ENCODE assay signal across 22 cellular contexts in genomic region chr14:68701001-68701741, GRCh38.
DNase-seq lines count a peak whose midpoint lies in the region; ATAC-seq and TF ChIP-seq lines count a peak whose summit lies in the region.
"Had no signal": no experiment of that assay in that cellular context is flagged by ENCODE, and none has a peak within 500 bp of the region (broad histone marks: within the 10 kb centered on the region; RNA-seq: fewer than 3 reads in every experiment).

No MANE protein-coding gene starts in this region.

- H3K9me3 Mint-ChIP-seq in activated naive CD4-positive, alpha-beta T cell treated with anti-CD3 and anti-CD28 coated beads, Interleukin-2, amount 10 ng/mL, durations not matched to agents 7 days and 5 days = no peaks in the 10 kb centered on the region
- no peaks in the 10 kb centered on the region for H3K9me3 Mint-ChIP-seq in chondrocyte (ENCODE audit: low read depth)
- H3K9me3 Mint-ChIP-seq in neural crest cell = peaks cover 10% of the 10 kb centered on the region
- peaks cover 6 to 12% (median 7%) of the 10 kb centered on the region in 3 donors for H3K9me3 Mint-ChIP-seq in T-cell

- H3K27ac ChIP-seq in vagina (peak overlapping the region; percentile 9), caudate nucleus (ENCODE audit: low read depth, low read length) (no peak overlapping the region)
- H3K27ac ChIP-seq: GM23248 had no signal

- H3K4me3 Mint-ChIP-seq in activated naive CD4-positive, alpha-beta T cell treated with anti-CD3 and anti-CD28 coated beads, Interleukin-2, amount 10 ng/mL, durations not matched to agents 7 days and 5 days = no peak overlapping the region
- H3K4me3 Mint-ChIP-seq in chondrocyte (ENCODE audit: unreplicated experiment) = no peak overlapping the region
- H3K4me3 Mint-ChIP-seq in neural crest cell = no peak overlapping the region
- no peak overlapping the region for H3K4me3 Mint-ChIP-seq in T-cell
- H3K4me3 Mint-ChIP-seq: CD4-positive, alpha-beta T cell had no signal

- POLR2A ChIA-PET in T-cell (lab: Charles Lee) = no interaction called here

- H3K4me1 ChIP-seq in vagina = peaks cover 37% of the 10 kb centered on the region
- H3K4me1 ChIP-seq: BE2C, HAP-1 had no signal

- no peak overlapping the region for H3K4me3 ChIP-seq in vagina
- H3K4me3 ChIP-seq: GM12878, GM23248, HAP-1 had no signal

- CTCF ChIA-PET in activated naive CD4-positive, alpha-beta T cell treated with anti-CD3 and anti-CD28 coated beads, Interleukin-2, amount 10 ng/mL, durations not matched to agents 7 days and 5 days (lab: Charles Lee) = interaction anchor here (0.7 to 1.0 kb wide), 2 partner anchors 21 to 88 kb away, joined by 3 to 4 read pairs; no protein-coding TSS in a partner anchor
- CTCF ChIA-PET in T-cell (lab: Charles Lee) = no interaction called here

- no peak for TF ChIP-seq POLR2A in vagina (IDR thresholded peaks at IDR 0.05)

- peaks cover 14% of the 10 kb centered on the region for H3K27me3 Mint-ChIP-seq in activated naive CD4-positive, alpha-beta T cell treated with anti-CD3 and anti-CD28 coated beads, Interleukin-2, amount 10 ng/mL, durations not matched to agents 7 days and 5 days
- no peaks in the 10 kb centered on the region for H3K27me3 Mint-ChIP-seq in chondrocyte (ENCODE audit: low read depth)
- no peaks in the 10 kb centered on the region for H3K27me3 Mint-ChIP-seq in neural crest cell (ENCODE audit: low read depth)
- no peaks in the 10 kb centered on the region for H3K27me3 Mint-ChIP-seq in T-cell
- H3K27me3 Mint-ChIP-seq: CD4-positive, alpha-beta T cell had no signal

- H3K9me3 ChIP-seq in vagina = no peaks in the 10 kb centered on the region
- H3K9me3 ChIP-seq: BE2C, HAP-1 had no signal

- no peaks in the 10 kb centered on the region for H3K36me3 ChIP-seq in vagina
- H3K36me3 ChIP-seq: BE2C, HAP-1 had no signal

- H3K36me3 Mint-ChIP-seq in activated naive CD4-positive, alpha-beta T cell treated with anti-CD3 and anti-CD28 coated beads, Interleukin-2, amount 10 ng/mL, durations not matched to agents 7 days and 5 days = no peaks in the 10 kb centered on the region
- H3K36me3 Mint-ChIP-seq in chondrocyte (ENCODE audit: low read depth) = no peaks in the 10 kb centered on the region
- H3K36me3 Mint-ChIP-seq in neural crest cell (ENCODE audit: low read depth) = peaks cover 3% of the 10 kb centered on the region
- peaks cover 5% of the 10 kb centered on the region for H3K36me3 Mint-ChIP-seq in T-cell

- no peak for ATAC-seq in T-cell (replicated peaks in 1 of 4)
- ATAC-seq: GM12878 had no signal

- peak; percentile 3 for DNase-seq in activated naive CD4-positive, alpha-beta T cell treated with anti-CD3 and anti-CD28 coated beads, Interleukin-2, amount 10 ng/mL, durations not matched to agents 7 days and 5 days
- DNase-seq in activated naive CD4-positive, alpha-beta T cell (lab: John Stamatoyannopoulos, UW) = no peak
- DNase-seq in chondrocyte (ENCODE audit: low spot score) (peak; percentile 10), neural crest cell (ENCODE audit: low read depth, low spot score) (no peak), vagina (ENCODE audit: extremely low spot score in 2 of 2) (no peak), T-cell (no peak), NCI-H226 (no peak), caudate nucleus (lab: John Stamatoyannopoulos, UW) (no peak)
- DNase-seq: 8988T; BE2C; CD4-positive, alpha-beta T cell; DMS153; GF-D8; GM23248; NCI-H1105; NCI-H1694; NCI-H510A treated with DMSO at 0.1 percent for 48 hours; NCI-H82; OCI-M1; SHP77 treated with DMSO at 0.1 percent for 48 hours had no signal

- no peak overlapping the region for H3K27ac Mint-ChIP-seq in activated naive CD4-positive, alpha-beta T cell treated with anti-CD3 and anti-CD28 coated beads, Interleukin-2, amount 10 ng/mL, durations not matched to agents 7 days and 5 days
- H3K27ac Mint-ChIP-seq in chondrocyte (ENCODE audit: unreplicated experiment) (no peak overlapping the region), neural crest cell (ENCODE audit: unreplicated experiment) (peak overlapping the region; percentile 28), T-cell (no peak overlapping the region)
- H3K27ac Mint-ChIP-seq: CD4-positive, alpha-beta T cell had no signal

- TF ChIP-seq CTCF in chondrocyte (IDR thresholded peaks at IDR 0.05) (no peak), neural crest cell (conservative IDR thresholded peaks at IDR 0.05) (no peak), vagina (IDR thresholded peaks at IDR 0.05) (no peak)

- intact Hi-C loops in vagina (cut with DNase I) = no loop called here

- H3K27me3 ChIP-seq in vagina = no peaks in the 10 kb centered on the region
- H3K27me3 ChIP-seq: BE2C had no signal

- H3K4me1 Mint-ChIP-seq in activated naive CD4-positive, alpha-beta T cell treated with anti-CD3 and anti-CD28 coated beads, Interleukin-2, amount 10 ng/mL, durations not matched to agents 7 days and 5 days = no peaks in the 10 kb centered on the region
- H3K4me1 Mint-ChIP-seq in chondrocyte (ENCODE audit: low read depth) (peaks cover 15% of the 10 kb centered on the region), neural crest cell (peaks cover 6% of the 10 kb centered on the region), T-cell (peaks cover 1 to 9% (median 4%) of the 10 kb centered on the region in 3 donors)

Comparison
In these comparisons a context has a peak if more than half of its experiments do, and no peak if none do; other contexts are left out.
1. DNase-seq: peak in activated naive CD4-positive, alpha-beta T cell treated with anti-CD3 and anti-CD28 coated beads, Interleukin-2, amount 10 ng/mL, durations not matched to agents 7 days and 5 days (single experiment) and chondrocyte (single experiment); none in activated naive CD4-positive, alpha-beta T cell (0 of 4), neural crest cell (single experiment), vagina (0 of 2), T-cell (0 of 34), NCI-H226 (single experiment) and caudate nucleus (0 of 61).